Comparison of ENCODE assay signal across 9 cellular contexts in the genomic region with DNA sequence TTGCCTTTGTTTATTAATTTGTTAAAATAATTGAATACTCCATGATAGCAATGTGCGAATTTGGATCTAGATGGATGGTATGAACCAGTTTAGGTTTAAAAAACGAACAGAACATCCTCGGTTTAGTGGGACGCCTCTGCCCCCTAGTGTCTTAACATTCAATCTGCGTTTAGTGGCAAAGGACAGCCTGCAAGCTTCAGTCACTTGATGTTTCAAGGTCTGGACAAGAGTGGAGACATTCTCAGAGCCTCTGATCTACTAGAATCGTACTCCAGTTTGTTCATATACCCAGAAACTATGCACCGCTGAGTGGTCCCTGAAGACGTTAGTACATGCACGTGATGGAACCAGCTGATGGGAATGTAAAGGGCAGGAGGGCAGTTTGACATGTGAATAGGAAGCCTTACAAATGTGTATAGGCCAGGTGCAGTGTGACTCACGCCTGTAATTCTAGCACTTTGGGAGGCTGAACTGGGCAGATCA. TPM values are rescaled to one million over a fixed set of nuclear protein-coding genes. Genes with fewer than 3 reads are reported as not detected.
A peak's percentile ranks its signal among the peaks of the same experiment; 100 is the strongest.
DNase-seq lines count a peak whose midpoint lies in the region; ATAC-seq and TF ChIP-seq lines count a peak whose summit lies in the region.
"Had no signal": no experiment of that assay in that cellular context is flagged by ENCODE, and none has a peak within 500 bp of the region (broad histone marks: within the 10 kb centered on the region; RNA-seq: fewer than 3 reads in every experiment).

No MANE protein-coding gene starts in this region.

- no peak for TF ChIP-seq POLR2A in spleen (IDR thresholded peaks at IDR 0.05)

- H3K9me2 ChIP-seq in SU-DHL-6 (replicated peaks; ENCODE audit: insufficient read depth, low read length): no peaks in the 10 kb centered on the region
- no peaks in the 10 kb centered on the region for H3K9me2 ChIP-seq in hepatocyte (replicated peaks; ENCODE audit: insufficient read depth)

- H3K79me2 ChIP-seq in SU-DHL-6 (ENCODE audit: insufficient read depth, low read length) (no peaks in the 10 kb centered on the region), hepatocyte (no peaks in the 10 kb centered on the region)

- H3K4me2 ChIP-seq in SU-DHL-6 (ENCODE audit: low read depth, low read length, poor library complexity, severe bottlenecking) (no peak overlapping the region), hepatocyte (no peak overlapping the region)
- H3K4me2 ChIP-seq: BLaER1 had no signal

- 13% methylated on average over 10 of the region's 10 CpGs for WGBS in hepatocyte (ENCODE audit: low lambda C conversion rate, missing lambda C conversion rate)
- 9 to 18% (median 15%) methylated on average over 10 of the region's 10 CpGs for WGBS in spleen, 5 donors

- H4K20me1 ChIP-seq in SU-DHL-6 (ENCODE audit: low read depth, low read length) (no peaks in the 10 kb centered on the region), hepatocyte (ENCODE audit: insufficient read depth, poor library complexity, severe bottlenecking) (no peaks in the 10 kb centered on the region)
- H4K20me1 ChIP-seq: BLaER1 had no signal

- H2AFZ ChIP-seq in SU-DHL-6 (ENCODE audit: low read depth, low read length, severe bottlenecking) (no peak overlapping the region), hepatocyte (no peak overlapping the region)

- H3K36me3 ChIP-seq in SU-DHL-6 (ENCODE audit: low read length) (no peaks in the 10 kb centered on the region), ascending aorta (no peaks in the 10 kb centered on the region), hepatocyte (replicated peaks; ENCODE audit: insufficient read depth, low read depth) (no peaks in the 10 kb centered on the region), spleen (no peaks in the 10 kb centered on the region)
- H3K36me3 ChIP-seq: BLaER1 had no signal

- H3K4me1 ChIP-seq in ascending aorta (no peaks in the 10 kb centered on the region), hepatocyte (ENCODE audit: insufficient read depth) (no peaks in the 10 kb centered on the region), spleen (peaks cover 0 to 4% (median 0%) of the 10 kb centered on the region in 6 donors)
- H3K4me1 ChIP-seq: BLaER1 had no signal

- intact Hi-C loops in ascending aorta (cut with DNase I) (loop anchor here (2.0 to 5.0 kb wide), 2 partner anchors 756 to 1005 kb away; no protein-coding TSS in a partner anchor), spleen (cut with DNase I; ENCODE audit: low total_unique reads) (loop anchor here (5.0 to 10.0 kb wide), 2 partner anchors 528 to 760 kb away; no protein-coding TSS in a partner anchor)

- ATAC-seq in HG02870 (IDR thresholded peaks at IDR 0.05; ENCODE audit: unreplicated experiment): peak; percentile 70

- no peaks in the 10 kb centered on the region for H3K27me3 ChIP-seq in SU-DHL-6 (ENCODE audit: low read length)
- H3K27me3 ChIP-seq in ascending aorta: no peaks in the 10 kb centered on the region
- no peaks in the 10 kb centered on the region for H3K27me3 ChIP-seq in hepatocyte
- no peaks in the 10 kb centered on the region for H3K27me3 ChIP-seq in spleen (replicated peaks in 1 of 7)
- H3K27me3 ChIP-seq: BLaER1 had no signal

- DNase-seq in activated gamma-delta T cell treated with Interleukin-2 at 50 U/mL for 16 hours: peak; percentile 29
- DNase-seq in activated gamma-delta T cell (lab: John Stamatoyannopoulos, UW): no peak
- peak; percentile 77 for DNase-seq in NCI-H146 (lab: John Stamatoyannopoulos, UW)
- DNase-seq in ascending aorta (ENCODE audit: low spot score in 2 of 2): no peak
- peak; percentile 83 for DNase-seq in hepatocyte (ENCODE audit: low spot score)
- no peak for DNase-seq in spleen

- TF ChIP-seq CTCF in SU-DHL-6 (IDR thresholded peaks at IDR 0.05; ENCODE audit: insufficient read depth, low read length, poor library complexity, severe bottlenecking): peak; percentile 70
- peak; percentile 25 to 64 (median 61) for TF ChIP-seq CTCF in ascending aorta (IDR thresholded peaks at IDR 0.05)
- peak; percentile 91 for TF ChIP-seq CTCF in hepatocyte (IDR thresholded peaks at IDR 0.05; ENCODE audit: poor library complexity)
- peak in 10 of 11 experiments; percentile 20 to 82 (median 66) for TF ChIP-seq CTCF in spleen (IDR thresholded peaks at IDR 0.05 in 8 of 11, conservative IDR thresholded peaks at IDR 0.05 in 3 of 11)

- H3K9ac ChIP-seq in SU-DHL-6 (ENCODE audit: low read length): no peak overlapping the region
- H3K9ac ChIP-seq: BLaER1 had no signal

- H3K4me3 ChIP-seq in SU-DHL-6 (ENCODE audit: insufficient read depth, low read length, poor library complexity, severe bottlenecking): no peak overlapping the region
- no peak overlapping the region for H3K4me3 ChIP-seq in ascending aorta
- no peak overlapping the region for H3K4me3 ChIP-seq in hepatocyte
- no peak overlapping the region for H3K4me3 ChIP-seq in spleen
- H3K4me3 ChIP-seq: BLaER1 had no signal

- H3K9me3 ChIP-seq in SU-DHL-6 (ENCODE audit: insufficient read depth, low read length) (no peaks in the 10 kb centered on the region), ascending aorta (no peaks in the 10 kb centered on the region), hepatocyte (ENCODE audit: low read depth) (no peaks in the 10 kb centered on the region), spleen (no peaks in the 10 kb centered on the region)
- H3K9me3 ChIP-seq: BLaER1 had no signal

- H3F3A ChIP-seq in SU-DHL-6 (ENCODE audit: insufficient read depth): no peaks in the 10 kb centered on the region

- H3K27ac ChIP-seq in SU-DHL-6 (ENCODE audit: low read depth, low read length) (no peak overlapping the region), ascending aorta (no peak overlapping the region), hepatocyte (no peak overlapping the region), spleen (no peak overlapping the region)
- H3K27ac ChIP-seq: BLaER1 had no signal

RNA-seq across cellular contexts. Expression of gene ATP13A4, which starts 17.8 kb away (rescaled TPM):
- total RNA-seq in ascending aorta (not detected), hepatocyte (14.2 and 18.2 TPM in 2 replicates), spleen (1 to 10 TPM in 6 of 7 donors, under 1 TPM in 1; 0.27 to 8.4 (median 1.6) TPM)
- polyA plus RNA-seq in hepatocyte (5.2 and 7.1 TPM in 2 replicates), spleen (under 1 TPM; 0.24 to 0.76 (median 0.70) TPM)

RNA-seq across cellular contexts. Expression of gene OPA1, which starts 20.5 kb away (rescaled TPM):
- total RNA-seq in ascending aorta: 19.5 TPM
- 49.0 TPM in 2 replicates for total RNA-seq in hepatocyte
- 15.0 and 17.7 TPM in 2 replicates for polyA plus RNA-seq in hepatocyte
- total RNA-seq in spleen: 10 to 100 TPM; 42.9 to 58.2 (median 52.7) TPM
- polyA plus RNA-seq in spleen: 10 to 100 TPM in 2 of 3 donors, 1 to 10 TPM in 1; 9.8 to 12.5 (median 11.4) TPM

Comparison
In these comparisons a context has a peak if more than half of its experiments do, and no peak if none do; other contexts are left out.
1. DNase-seq: peak in activated gamma-delta T cell treated with Interleukin-2 at 50 U/mL for 16 hours (single experiment), NCI-H146 (single experiment) and hepatocyte (single experiment); none in activated gamma-delta T cell (single experiment), ascending aorta (0 of 2) and spleen (single experiment).
2. Peak in every context shown above with its lines, with median percentiles within 50 percentile points of each other: CTCF ChIP-seq.